In the genomic region with DNA sequence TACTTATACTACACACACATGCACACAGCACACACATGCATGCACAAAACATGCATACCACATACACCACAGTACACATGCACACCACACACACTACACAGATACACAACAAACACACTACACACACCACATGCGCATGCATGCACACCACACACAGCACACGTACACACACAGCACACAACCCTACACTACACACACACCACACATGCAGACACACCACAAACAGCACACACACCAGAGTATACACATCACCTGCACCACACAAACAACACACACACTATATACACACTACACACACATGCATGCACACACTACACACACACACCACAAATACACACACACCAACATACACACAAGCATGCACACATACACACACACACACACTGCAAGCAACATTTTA, we compare ENCODE assay signal across 3 cellular contexts.
A peak's percentile ranks its signal among the peaks of the same experiment; 100 is the strongest.
TF ChIP-seq lines count a peak whose summit lies in the region.

No MANE protein-coding gene starts in this region.

TF ChIP-seq in HEK293, 187 proteins besides CTCF, POLR2A, EP300 and RAD21:
- TF ChIP-seq ZNF114 (tag by site-specific recombination; IDR thresholded peaks at IDR 0.05) (0 out of 2 replicates have a peak, but pooled peaks have one; percentile 25), ZNF596 (tag by site-specific recombination; IDR thresholded peaks at IDR 0.05) (no peak), ZNF211 (tag by site-specific recombination; IDR thresholded peaks at IDR 0.05; ENCODE audit: low read depth) (no peak)
- TF ChIP-seq, protein P1, sequence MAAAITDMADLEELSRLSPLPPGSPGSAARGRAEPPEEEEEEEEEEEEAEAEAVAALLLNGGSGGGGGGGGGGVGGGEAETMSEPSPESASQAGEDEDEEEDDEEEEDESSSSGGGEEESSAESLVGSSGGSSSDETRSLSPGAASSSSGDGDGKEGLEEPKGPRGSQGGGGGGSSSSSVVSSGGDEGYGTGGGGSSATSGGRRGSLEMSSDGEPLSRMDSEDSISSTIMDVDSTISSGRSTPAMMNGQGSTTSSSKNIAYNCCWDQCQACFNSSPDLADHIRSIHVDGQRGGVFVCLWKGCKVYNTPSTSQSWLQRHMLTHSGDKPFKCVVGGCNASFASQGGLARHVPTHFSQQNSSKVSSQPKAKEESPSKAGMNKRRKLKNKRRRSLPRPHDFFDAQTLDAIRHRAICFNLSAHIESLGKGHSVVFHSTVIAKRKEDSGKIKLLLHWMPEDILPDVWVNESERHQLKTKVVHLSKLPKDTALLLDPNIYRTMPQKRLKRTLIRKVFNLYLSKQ (tag by site-specific recombination; IDR thresholded peaks at IDR 0.05; ENCODE audit: borderline replicate concordance): 0 out of 2 replicates have a peak, but pooled peaks have one; percentile 14
- TF ChIP-seq, protein P2, sequence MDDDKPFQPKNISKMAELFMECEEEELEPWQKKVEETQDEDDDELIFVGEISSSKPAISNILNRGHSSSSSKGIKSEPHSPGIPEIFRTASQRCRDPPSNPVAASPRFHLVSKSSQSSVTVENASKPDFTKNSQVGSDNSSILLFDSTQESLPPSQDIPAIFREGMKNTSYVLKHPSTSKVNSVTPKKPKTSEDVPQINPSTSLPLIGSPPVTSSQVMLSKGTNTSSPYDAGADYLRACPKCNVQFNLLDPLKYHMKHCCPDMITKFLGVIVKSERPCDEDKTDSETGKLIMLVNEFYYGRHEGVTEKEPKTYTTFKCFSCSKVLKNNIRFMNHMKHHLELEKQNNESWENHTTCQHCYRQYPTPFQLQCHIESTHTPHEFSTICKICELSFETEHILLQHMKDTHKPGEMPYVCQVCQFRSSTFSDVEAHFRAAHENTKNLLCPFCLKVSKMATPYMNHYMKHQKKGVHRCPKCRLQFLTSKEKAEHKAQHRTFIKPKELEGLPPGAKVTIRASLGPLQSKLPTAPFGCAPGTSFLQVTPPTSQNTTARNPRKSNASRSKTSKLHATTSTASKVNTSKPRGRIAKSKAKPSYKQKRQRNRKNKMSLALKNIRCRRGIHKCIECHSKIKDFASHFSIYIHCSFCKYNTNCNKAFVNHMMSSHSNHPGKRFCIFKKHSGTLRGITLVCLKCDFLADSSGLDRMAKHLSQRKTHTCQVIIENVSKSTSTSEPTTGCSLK (tag by site-specific recombination; IDR thresholded peaks at IDR 0.05): peak; percentile 76; the same call in 1 of the 2 replicates
- TF ChIP-seq, protein P3, sequence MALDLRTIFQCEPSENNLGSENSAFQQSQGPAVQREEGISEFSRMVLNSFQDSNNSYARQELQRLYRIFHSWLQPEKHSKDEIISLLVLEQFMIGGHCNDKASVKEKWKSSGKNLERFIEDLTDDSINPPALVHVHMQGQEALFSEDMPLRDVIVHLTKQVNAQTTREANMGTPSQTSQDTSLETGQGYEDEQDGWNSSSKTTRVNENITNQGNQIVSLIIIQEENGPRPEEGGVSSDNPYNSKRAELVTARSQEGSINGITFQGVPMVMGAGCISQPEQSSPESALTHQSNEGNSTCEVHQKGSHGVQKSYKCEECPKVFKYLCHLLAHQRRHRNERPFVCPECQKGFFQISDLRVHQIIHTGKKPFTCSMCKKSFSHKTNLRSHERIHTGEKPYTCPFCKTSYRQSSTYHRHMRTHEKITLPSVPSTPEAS (tag by site-specific recombination; IDR thresholded peaks at IDR 0.05): peak; percentile 90

TF ChIP-seq in IMR-90, 13 proteins besides CTCF, POLR2A, EP300 and RAD21:
- no peak for TF ChIP-seq CHD1 (IDR thresholded peaks at IDR 0.05; ENCODE audit: low read depth, low read length)
- TF ChIP-seq MAFK (IDR thresholded peaks at IDR 0.05; ENCODE audit: low read depth, low read length): no peak
- TF ChIP-seq SMC3 (IDR thresholded peaks at IDR 0.05; ENCODE audit: low read depth, low read length): no peak
- no peak for TF ChIP-seq FOS (IDR thresholded peaks at IDR 0.05; ENCODE audit: low read depth, low read length)
- no peak for TF ChIP-seq RFX5 (IDR thresholded peaks at IDR 0.05; ENCODE audit: low read depth, low read length)
TF ChIP-seq in IMR-90: peak in this region for 0.

TF ChIP-seq in H1, 55 proteins besides CTCF, POLR2A, EP300 and RAD21:
- TF ChIP-seq RNF2 (IDR thresholded peaks at IDR 0.05; ENCODE audit: borderline replicate concordance, low read depth, low read length, missing control alignments, poor library complexity, severe bottlenecking) (no peak), NRF1 (IDR thresholded peaks at IDR 0.05; ENCODE audit: low read depth, low read length) (no peak), CHD1 (IDR thresholded peaks at IDR 0.05; ENCODE audit: low read depth, low read length) (no peak), CREB1 (IDR thresholded peaks at IDR 0.05) (no peak), CHD2 (IDR thresholded peaks at IDR 0.05; ENCODE audit: low read length) (no peak), SP2 (IDR thresholded peaks at IDR 0.05; ENCODE audit: low read length) (no peak), SP4 (IDR thresholded peaks at IDR 0.05; ENCODE audit: low read length) (no peak)
